ENCODE assay signal across 1 cellular context in genomic region chr19:20039203-20039723, GRCh38.
A peak's percentile ranks its signal among the peaks of the same experiment; 100 is the strongest.
TF ChIP-seq lines count a peak whose summit lies in the region.

TSS of gene ZNF682 (minus strand) at chr19:20039505. CDS start at chr19:20039345, 160 bp downstream.

TF ChIP-seq in HepG2, 621 proteins besides CTCF, POLR2A, EP300 and RAD21 (continued from another document and continues in another):
- TF ChIP-seq TFDP2 (CRISPR knock-in tag; IDR thresholded peaks at IDR 0.05) (peak; percentile 86), ZNF704 (CRISPR knock-in tag; IDR thresholded peaks at IDR 0.05; ENCODE audit: borderline replicate concordance) (0 out of 2 replicates have a peak, but pooled peaks have one; percentile 39), ZNF546 (CRISPR knock-in tag; conservative IDR thresholded peaks at IDR 0.05) (no peak), FOXO1 (CRISPR knock-in tag; IDR thresholded peaks at IDR 0.05) (no peak), MYC (CRISPR knock-in tag; IDR thresholded peaks at IDR 0.05; ENCODE audit: borderline replicate concordance) (0 out of 2 replicates have a peak, but pooled peaks have one; percentile 33), PTBP1 (IDR thresholded peaks at IDR 0.05; ENCODE audit: low read depth, low read length, poor library complexity, severe bottlenecking) (no peak), DR1 (CRISPR knock-in tag; IDR thresholded peaks at IDR 0.05) (0 out of 2 replicates have a peak, but pooled peaks have one; percentile 27), KDM5B (CRISPR knock-in tag; IDR thresholded peaks at IDR 0.05; ENCODE audit: borderline replicate concordance) (0 out of 2 replicates have a peak, but pooled peaks have one; percentile 51), CREM (IDR thresholded peaks at IDR 0.05) (peak; percentile 29), CREM (CRISPR knock-in tag; IDR thresholded peaks at IDR 0.05) (no peak), THYN1 (CRISPR knock-in tag; IDR thresholded peaks at IDR 0.05; ENCODE audit: borderline replicate concordance, low read depth) (no peak), ZNF766 (CRISPR knock-in tag; IDR thresholded peaks at IDR 0.05; ENCODE audit: borderline replicate concordance) (no peak), ELF1 (CRISPR knock-in tag; IDR thresholded peaks at IDR 0.05) (peak; percentile 58; the same call in 1 of the 2 replicates), SATB2 (CRISPR knock-in tag; IDR thresholded peaks at IDR 0.05) (no peak), SUZ12 (IDR thresholded peaks at IDR 0.05; ENCODE audit: low read depth, low read length) (no peak), KLF15 (CRISPR knock-in tag; IDR thresholded peaks at IDR 0.05; ENCODE audit: borderline replicate concordance) (no peak), SP5 (CRISPR knock-in tag; IDR thresholded peaks at IDR 0.05; ENCODE audit: borderline replicate concordance, low read depth) (0 out of 2 replicates have a peak, but pooled peaks have one; percentile 7), POLR2AphosphoS5 (IDR thresholded peaks at IDR 0.05; ENCODE audit: low read depth, low read length) (peak; percentile 49; the same call in 1 of the 2 replicates), THAP7 (CRISPR knock-in tag; IDR thresholded peaks at IDR 0.05) (no peak), JUN (CRISPR knock-in tag; IDR thresholded peaks at IDR 0.05) (no peak), YEATS4 (CRISPR knock-in tag; IDR thresholded peaks at IDR 0.05; ENCODE audit: borderline replicate concordance) (peak; percentile 62; the same call in 1 of the 2 replicates), HBP1 (CRISPR knock-in tag; IDR thresholded peaks at IDR 0.05; ENCODE audit: low read depth) (peak; percentile 63; the same call in 1 of the 2 replicates), TRAFD1 (CRISPR knock-in tag; IDR thresholded peaks at IDR 0.05; ENCODE audit: borderline replicate concordance) (no peak), TBL1XR1 (IDR thresholded peaks at IDR 0.05; ENCODE audit: borderline replicate concordance, low read length, partially characterized antibody) (no peak), ZFP62 (CRISPR knock-in tag; IDR thresholded peaks at IDR 0.05) (no peak), ZNF224 (CRISPR knock-in tag; IDR thresholded peaks at IDR 0.05) (no peak), PHF8 (CRISPR knock-in tag; IDR thresholded peaks at IDR 0.05) (peak; percentile 80), GTF2F1 (IDR thresholded peaks at IDR 0.05; ENCODE audit: low read length) (no peak), ZFX (CRISPR knock-in tag; IDR thresholded peaks at IDR 0.05; ENCODE audit: low read depth) (peak; percentile 80), HCFC1 (IDR thresholded peaks at IDR 0.05; ENCODE audit: low read depth, low read length) (no peak), MAFK (conservative IDR thresholded peaks at IDR 0.05 in 1 of 2, IDR thresholded peaks at IDR 0.05 in 1 of 2; ENCODE audit: low read length in 2 of 2) (no peak), ARID4A (CRISPR knock-in tag; IDR thresholded peaks at IDR 0.05; ENCODE audit: borderline replicate concordance) (peak; percentile 83; the same call in 1 of the 2 replicates), CC2D1A (CRISPR knock-in tag; IDR thresholded peaks at IDR 0.05) (no peak), HOMEZ (CRISPR knock-in tag; IDR thresholded peaks at IDR 0.05; ENCODE audit: low read depth) (peak; percentile 44; the same call in 1 of the 2 replicates), ZNF383 (CRISPR knock-in tag; IDR thresholded peaks at IDR 0.05; ENCODE audit: borderline replicate concordance) (no peak), ZNF235 (CRISPR knock-in tag; IDR thresholded peaks at IDR 0.05; ENCODE audit: borderline replicate concordance) (no peak), PHB2 (IDR thresholded peaks at IDR 0.05; ENCODE audit: partially characterized antibody) (no peak), ZBTB4 (CRISPR knock-in tag; IDR thresholded peaks at IDR 0.05; ENCODE audit: borderline replicate concordance) (no peak), ZSCAN9 (CRISPR knock-in tag; IDR thresholded peaks at IDR 0.05; ENCODE audit: borderline replicate concordance) (no peak), ZNF354B (CRISPR knock-in tag; IDR thresholded peaks at IDR 0.05) (no peak), ZSCAN22 (CRISPR knock-in tag; IDR thresholded peaks at IDR 0.05) (peak; percentile 75; the same call in 1 of the 2 replicates), ZFP90 (CRISPR knock-in tag; IDR thresholded peaks at IDR 0.05; ENCODE audit: borderline replicate concordance) (0 out of 2 replicates have a peak, but pooled peaks have one; percentile 32), TERF1 (CRISPR knock-in tag; IDR thresholded peaks at IDR 0.05) (no peak), ZNF543 (CRISPR knock-in tag; IDR thresholded peaks at IDR 0.05) (no peak), EHMT2 (IDR thresholded peaks at IDR 0.05; ENCODE audit: borderline replicate concordance, low read depth, low read length) (no peak), ZFY (CRISPR knock-in tag; IDR thresholded peaks at IDR 0.05) (peak; percentile 79; the same call in 1 of the 2 replicates), KDM5A (IDR thresholded peaks at IDR 0.05; ENCODE audit: borderline replicate concordance, low read length) (peak; percentile 33; the same call in 1 of the 2 replicates), MXD3 (CRISPR knock-in tag; IDR thresholded peaks at IDR 0.05) (peak; percentile 37; the same call in 1 of the 2 replicates)
